1 cellular context compared by ENCODE assay signal in the genomic region with DNA sequence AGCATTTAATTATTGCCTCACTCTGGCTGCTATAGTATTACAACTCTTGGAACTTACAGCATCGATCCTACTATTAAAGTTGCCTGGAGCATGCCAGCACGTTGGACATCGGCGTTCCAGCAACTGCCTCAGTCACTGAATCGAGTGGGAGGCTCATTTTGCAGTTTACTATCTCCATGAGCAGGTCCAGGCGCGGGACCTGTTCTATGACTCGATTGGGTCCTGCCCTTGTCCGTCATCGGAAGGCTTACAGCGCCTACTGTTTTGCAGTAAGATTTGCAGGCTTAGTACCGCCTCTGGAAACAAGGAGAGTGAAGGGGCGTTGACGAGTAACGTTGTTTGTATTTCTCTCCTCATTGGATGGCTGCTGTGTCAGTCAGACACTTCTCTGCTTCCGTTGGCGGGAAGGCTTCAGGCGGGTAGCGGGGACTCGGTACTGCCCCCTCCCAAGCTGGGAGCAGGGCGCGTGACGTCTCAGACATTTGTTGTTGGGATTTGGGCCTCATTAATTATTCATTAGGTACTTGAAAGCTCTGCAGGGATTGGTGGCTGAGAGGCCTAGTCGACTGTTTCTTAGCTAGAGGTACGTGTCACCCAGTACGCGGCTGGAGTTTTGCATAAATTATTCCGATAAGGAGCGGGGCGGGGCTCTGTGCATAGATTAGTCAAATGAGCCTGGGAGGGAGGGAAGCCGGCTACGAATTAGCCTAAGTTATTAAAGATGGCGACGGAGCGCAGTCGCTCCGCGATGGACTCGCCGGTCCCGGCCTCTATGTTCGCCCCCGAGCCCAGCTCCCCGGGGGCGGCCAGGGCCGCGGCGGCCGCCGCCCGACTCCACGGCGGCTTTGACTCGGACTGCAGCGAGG.
TF ChIP-seq lines count a peak whose summit lies in the region.

GTPBP1 (plus strand) TSS at position 710 of the 866 bp plus-strand sequence; CDS start at position 722, 12 bp downstream.

TF ChIP-seq in K562, 482 proteins besides CTCF, POLR2A, EP300 and RAD21 (continued from another document and continues in another):
- TF ChIP-seq ZBTB12 (CRISPR knock-in tag; IDR thresholded peaks at IDR 0.05) (peak; percentile 62), SP2 (IDR thresholded peaks at IDR 0.05; ENCODE audit: extremely low read depth, low read depth, low read length, poor library complexity, severe bottlenecking) (peak; percentile 70), NCOA1 (IDR thresholded peaks at IDR 0.05; ENCODE audit: low read depth) (no peak), SP1 (CRISPR knock-in tag; IDR thresholded peaks at IDR 0.05) (peak; percentile 88), TCF3 (CRISPR knock-in tag; IDR thresholded peaks at IDR 0.05) (peak; percentile 58), ZSCAN32 (CRISPR knock-in tag; IDR thresholded peaks at IDR 0.05) (no peak), CREB5 (CRISPR knock-in tag; IDR thresholded peaks at IDR 0.05) (no peak), KLF10 (CRISPR knock-in tag; IDR thresholded peaks at IDR 0.05) (no peak), KLF13 (tag; IDR thresholded peaks at IDR 0.05; ENCODE audit: borderline replicate concordance, low read depth) (no peak), SMAD1 (IDR thresholded peaks at IDR 0.05; ENCODE audit: low read depth, low read length, partially characterized antibody) (peak; percentile 8), DPF2 (IDR thresholded peaks at IDR 0.05) (peak; percentile 63), RFX7 (CRISPR knock-in tag; IDR thresholded peaks at IDR 0.05) (no peak), TBL1XR1 (IDR thresholded peaks at IDR 0.05; ENCODE audit: low read length in 2 of 2) (peak in 1 of 2 experiments; percentile 26; a peak in 1 of 4 replicates), AFF4 (CRISPR knock-in tag; IDR thresholded peaks at IDR 0.05) (no peak), RCOR1 (IDR thresholded peaks at IDR 0.05; ENCODE audit: borderline replicate concordance in 1 of 2, low read depth in 2 of 2, low read length in 2 of 2) (0 out of 4 replicates have a peak, but pooled peaks of 1 of the 2 experiments have one; percentile 23), ZBTB5 (IDR thresholded peaks at IDR 0.05) (no peak), NCOA4 (IDR thresholded peaks at IDR 0.05; ENCODE audit: partially characterized antibody) (no peak), SRF (CRISPR knock-in tag; IDR thresholded peaks at IDR 0.05) (peak in 1 of 2 experiments; percentile 46; a peak in 2 of 4 replicates), PHTF2 (CRISPR knock-in tag; IDR thresholded peaks at IDR 0.05) (no peak), ZNF75A (CRISPR knock-in tag; IDR thresholded peaks at IDR 0.05) (no peak), MYC (IDR thresholded peaks at IDR 0.05; ENCODE audit: low read depth, low read length) (peak; percentile 61), MYC (CRISPR knock-in tag; IDR thresholded peaks at IDR 0.05; ENCODE audit: borderline replicate concordance, low read depth) (no peak), ZNF316 (IDR thresholded peaks at IDR 0.05) (0 out of 2 replicates have a peak, but pooled peaks have one; percentile 78), MYBL2 (IDR thresholded peaks at IDR 0.05; ENCODE audit: low read depth) (no peak), MYBL2 (CRISPR knock-in tag; IDR thresholded peaks at IDR 0.05; ENCODE audit: borderline replicate concordance) (no peak), ZNF324 (CRISPR knock-in tag; IDR thresholded peaks at IDR 0.05) (no peak), HDAC1 (IDR thresholded peaks at IDR 0.05) (no peak), ARHGAP35 (IDR thresholded peaks at IDR 0.05; ENCODE audit: partially characterized antibody) (no peak), ELF4 (CRISPR knock-in tag; IDR thresholded peaks at IDR 0.05) (no peak), NBN (IDR thresholded peaks at IDR 0.05; ENCODE audit: low read depth) (peak; percentile 24; the same call in 1 of the 2 replicates), PTBP1 (IDR thresholded peaks at IDR 0.05; ENCODE audit: low read depth, low read length) (no peak), ASH1L (IDR thresholded peaks at IDR 0.05; ENCODE audit: borderline replicate concordance, low read depth, partially characterized antibody) (peak; percentile 89), NR3C1 (CRISPR knock-in tag; IDR thresholded peaks at IDR 0.05) (no peak), TGIF2 (CRISPR knock-in tag; IDR thresholded peaks at IDR 0.05) (no peak), SAP30 (IDR thresholded peaks at IDR 0.05; ENCODE audit: borderline replicate concordance, insufficient read depth, low read depth, low read length, poor library complexity, severe bottlenecking) (peak; percentile 19), ILK (tag; IDR thresholded peaks at IDR 0.05; ENCODE audit: borderline replicate concordance, low read depth) (no peak), PHF8 (IDR thresholded peaks at IDR 0.05; ENCODE audit: borderline replicate concordance, low read length) (peak; percentile 73; the same call in 1 of the 2 replicates), GTF2A2 (tag; IDR thresholded peaks at IDR 0.05) (0 out of 2 replicates have a peak, but pooled peaks have one; percentile 12), TAF7 (tag; IDR thresholded peaks at IDR 0.05) (no peak), CBX3 (IDR thresholded peaks at IDR 0.05; ENCODE audit: borderline replicate concordance in 1 of 2, low read length in 2 of 2) (no peak; a peak in 1 of 3 replicates), ZNF384 (IDR thresholded peaks at IDR 0.05; ENCODE audit: low read depth, low read length) (no peak), ATF6 (CRISPR knock-in tag; IDR thresholded peaks at IDR 0.05) (peak; percentile 32; the same call in 1 of the 2 replicates), CREB1 (IDR thresholded peaks at IDR 0.05) (peak; percentile 85), CREB1 (CRISPR knock-in tag; IDR thresholded peaks at IDR 0.05) (peak; percentile 92), ATF1 (CRISPR knock-in tag; IDR thresholded peaks at IDR 0.05) (0 out of 2 replicates have a peak, but pooled peaks have one; percentile 6), ATF1 (tag; IDR thresholded peaks at IDR 0.05) (peak; percentile 97), JUN (IDR thresholded peaks at IDR 0.05; ENCODE audit: borderline replicate concordance, low read depth, low read length) (no peak), JUN (CRISPR knock-in tag; IDR thresholded peaks at IDR 0.05; ENCODE audit: borderline replicate concordance) (no peak), MAFK (IDR thresholded peaks at IDR 0.05; ENCODE audit: low read length) (peak; percentile 41), U2AF2 (optimal IDR thresholded peaks at IDR 0.05; ENCODE audit: low read depth, low read length) (no peak), NFE2 (IDR thresholded peaks at IDR 0.05; ENCODE audit: low read depth) (no peak), NRF1 (conservative IDR thresholded peaks at IDR 0.05 in 1 of 2, IDR thresholded peaks at IDR 0.05 in 1 of 2) (peak; percentile 71 to 77), ZNF232 (CRISPR knock-in tag; IDR thresholded peaks at IDR 0.05) (no peak), ESRRA (IDR thresholded peaks at IDR 0.05; ENCODE audit: borderline replicate concordance, low read depth) (no peak)
- TF ChIP-seq, protein P1, sequence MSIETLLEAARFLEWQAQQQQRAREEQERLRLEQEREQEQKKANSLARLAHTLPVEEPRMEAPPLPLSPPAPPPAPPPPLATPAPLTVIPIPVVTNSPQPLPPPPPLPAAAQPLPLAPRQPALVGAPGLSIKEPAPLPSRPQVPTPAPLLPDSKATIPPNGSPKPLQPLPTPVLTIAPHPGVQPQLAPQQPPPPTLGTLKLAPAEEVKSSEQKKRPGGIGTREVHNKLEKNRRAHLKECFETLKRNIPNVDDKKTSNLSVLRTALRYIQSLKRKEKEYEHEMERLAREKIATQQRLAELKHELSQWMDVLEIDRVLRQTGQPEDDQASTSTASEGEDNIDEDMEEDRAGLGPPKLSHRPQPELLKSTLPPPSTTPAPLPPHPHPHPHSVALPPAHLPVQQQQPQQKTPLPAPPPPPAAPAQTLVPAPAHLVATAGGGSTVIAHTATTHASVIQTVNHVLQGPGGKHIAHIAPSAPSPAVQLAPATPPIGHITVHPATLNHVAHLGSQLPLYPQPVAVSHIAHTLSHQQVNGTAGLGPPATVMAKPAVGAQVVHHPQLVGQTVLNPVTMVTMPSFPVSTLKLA (conservative IDR thresholded peaks at IDR 0.05), result peak; percentile 79 to 82
- TF ChIP-seq, protein P2, sequence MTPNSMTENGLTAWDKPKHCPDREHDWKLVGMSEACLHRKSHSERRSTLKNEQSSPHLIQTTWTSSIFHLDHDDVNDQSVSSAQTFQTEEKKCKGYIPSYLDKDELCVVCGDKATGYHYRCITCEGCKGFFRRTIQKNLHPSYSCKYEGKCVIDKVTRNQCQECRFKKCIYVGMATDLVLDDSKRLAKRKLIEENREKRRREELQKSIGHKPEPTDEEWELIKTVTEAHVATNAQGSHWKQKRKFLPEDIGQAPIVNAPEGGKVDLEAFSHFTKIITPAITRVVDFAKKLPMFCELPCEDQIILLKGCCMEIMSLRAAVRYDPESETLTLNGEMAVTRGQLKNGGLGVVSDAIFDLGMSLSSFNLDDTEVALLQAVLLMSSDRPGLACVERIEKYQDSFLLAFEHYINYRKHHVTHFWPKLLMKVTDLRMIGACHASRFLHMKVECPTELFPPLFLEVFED (CRISPR knock-in tag; conservative IDR thresholded peaks at IDR 0.05), result no peak
- TF ChIP-seq, protein P3, sequence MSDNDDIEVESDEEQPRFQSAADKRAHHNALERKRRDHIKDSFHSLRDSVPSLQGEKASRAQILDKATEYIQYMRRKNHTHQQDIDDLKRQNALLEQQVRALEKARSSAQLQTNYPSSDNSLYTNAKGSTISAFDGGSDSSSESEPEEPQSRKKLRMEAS (CRISPR knock-in tag; IDR thresholded peaks at IDR 0.05), result peak; percentile 75
